8 cellular contexts compared by ENCODE assay signal in the genomic region with DNA sequence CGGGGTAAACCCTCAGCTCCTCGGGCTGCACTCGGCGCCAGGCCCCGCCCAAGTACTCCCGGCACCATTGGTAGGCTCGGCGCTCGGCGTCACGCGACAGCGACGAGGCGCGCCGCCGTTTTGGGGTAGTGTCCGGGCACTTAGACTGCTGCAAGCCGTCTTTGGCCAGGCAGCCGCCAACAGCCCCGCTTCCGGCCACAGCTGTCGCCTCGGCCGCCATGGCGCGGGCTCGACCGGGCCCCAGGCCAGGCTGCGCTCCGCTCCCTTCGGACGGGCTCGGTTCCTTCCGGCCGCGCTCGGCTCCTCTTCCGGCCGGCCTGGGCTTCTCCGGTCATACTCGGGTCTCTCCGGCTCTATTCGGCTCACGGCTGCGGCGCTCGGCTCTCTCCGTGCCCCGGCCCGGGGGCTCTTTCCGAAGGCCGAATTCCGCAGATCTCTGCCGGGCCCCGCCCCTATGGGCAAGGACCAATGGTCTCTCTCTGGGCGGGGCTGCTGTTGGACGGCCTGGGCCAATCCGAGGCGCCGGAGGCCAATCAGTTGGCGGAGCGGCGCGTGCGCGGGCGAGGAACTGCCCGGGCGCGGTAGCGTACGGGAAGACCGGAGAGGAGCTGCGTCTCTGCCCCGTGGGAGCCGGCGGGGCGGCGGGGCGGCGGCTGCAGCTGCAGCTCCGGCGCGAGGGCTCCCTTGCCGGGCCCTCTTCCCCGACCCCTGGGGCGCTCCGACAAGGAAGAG. TPM values are rescaled to one million over a fixed set of nuclear protein-coding genes. Genes with fewer than 3 reads are reported as not detected.
A peak's percentile ranks its signal among the peaks of the same experiment; 100 is the strongest.
DNase-seq lines count a peak whose midpoint lies in the region; ATAC-seq and TF ChIP-seq lines count a peak whose summit lies in the region.

A gene with protein sequence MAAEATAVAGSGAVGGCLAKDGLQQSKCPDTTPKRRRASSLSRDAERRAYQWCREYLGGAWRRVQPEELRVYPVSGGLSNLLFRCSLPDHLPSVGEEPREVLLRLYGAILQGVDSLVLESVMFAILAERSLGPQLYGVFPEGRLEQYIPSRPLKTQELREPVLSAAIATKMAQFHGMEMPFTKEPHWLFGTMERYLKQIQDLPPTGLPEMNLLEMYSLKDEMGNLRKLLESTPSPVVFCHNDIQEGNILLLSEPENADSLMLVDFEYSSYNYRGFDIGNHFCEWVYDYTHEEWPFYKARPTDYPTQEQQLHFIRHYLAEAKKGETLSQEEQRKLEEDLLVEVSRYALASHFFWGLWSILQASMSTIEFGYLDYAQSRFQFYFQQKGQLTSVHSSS (minus strand): TSS at position 288 of the 732 bp plus-strand sequence. CDS start 68 bp downstream, at position 220.

- no peak within 1 kb of the TSS for H2BK20ac ChIP-seq in H9 (ENCODE audit: low read depth, low read length, poor library complexity, severe bottlenecking)

- H2BK12ac ChIP-seq in H9 (ENCODE audit: insufficient read length, low read depth, low read length) = no peak within 1 kb of the TSS

- H2BK120ac ChIP-seq in H9 (ENCODE audit: low read depth, low read length, poor library complexity, severe bottlenecking) = no peak within 1 kb of the TSS

- H3K4me2 ChIP-seq in H9 (ENCODE audit: insufficient read depth, insufficient read length, low read length) = peak within 1 kb of the TSS; percentile 93

- peaks cover 2% of the 10 kb centered on the region; the same call in 1 of the 2 replicates for H3K4me1 ChIP-seq in H9 (ENCODE audit: insufficient read depth, low read length)

- H2AK5ac ChIP-seq in H9 (ENCODE audit: insufficient read length, low read length) = no peak within 1 kb of the TSS

- H4K91ac ChIP-seq in H9 (ENCODE audit: insufficient read length, low read depth, low read length) = no peak within 1 kb of the TSS

- no peak within 1 kb of the TSS for H3K23ac ChIP-seq in H9 (ENCODE audit: insufficient read length, low read depth, low read length)

- TF ChIP-seq CTCF in H9 (conservative IDR thresholded peaks at IDR 0.05) (no peak), fibroblast of pulmonary artery (IDR thresholded peaks at IDR 0.05; ENCODE audit: low read length, missing control alignments) (no peak)

- H3K36me3 ChIP-seq in MG63 = 0 out of 2 replicates have a peak, but pooled peaks cover 6% of the 10 kb centered on the region

- H3K27ac Mint-ChIP-seq in H9 = peak within 1 kb of the TSS; percentile 85 to 90 (median 86); a peak in 5 of 7 replicates
- H3K27ac Mint-ChIP-seq in natural killer cell treated with Interleukin-12 subunit alpha and Interleukin-12 subunit beta and Interleukin-15 and Interleukin-18, amount 100 ng/mL, for 72 hours = peak within 1 kb of the TSS; percentile 78 to 88

- ATAC-seq in natural killer cell treated with Interleukin-12 subunit alpha and Interleukin-12 subunit beta and Interleukin-15 and Interleukin-18, amount 100 ng/mL, for 72 hours = peak; percentile 96 to 97
- peak; percentile 97 for ATAC-seq in stimulated activated naive CD8-positive, alpha-beta T cell treated with anti-CD3 and anti-CD28 coated beads, Interleukin-15, Interleukin-2, amounts not matched to agents 100 U/mL and 50 U/mL, for 24 hours

- peaks cover 4% of the 10 kb centered on the region for H3K79me1 ChIP-seq in H9 (ENCODE audit: insufficient read depth, low read depth, low read length, poor library complexity, severe bottlenecking)

- DNase-seq in ELR (ENCODE audit: low read depth) = peak; percentile 99
- DNase-seq in H9 = peak; percentile 98
- DNase-seq in MG63 = peak; percentile 98
- DNase-seq in SHP77 treated with DMSO at 0.1 percent for 48 hours (lab: John Stamatoyannopoulos, UW) = peak; percentile 98
- peak; percentile 100 for DNase-seq in activated effector memory CD4-positive, alpha-beta T cell treated with anti-CD3 and anti-CD28 coated beads, Interleukin-2, amount 50 U/mL, for 16 hours
- DNase-seq in fibroblast of pulmonary artery (ENCODE audit: low read depth) = peak; percentile 97
- peak; percentile 100 for DNase-seq in natural killer cell treated with Interleukin-12 subunit alpha and Interleukin-12 subunit beta and Interleukin-15 and Interleukin-18, amount 100 ng/mL, for 72 hours (ENCODE audit: low spot score)
- peak; percentile 99 for DNase-seq in stimulated activated naive CD8-positive, alpha-beta T cell treated with anti-CD3 and anti-CD28 coated beads, Interleukin-15, Interleukin-2, amounts not matched to agents 100 U/mL and 50 U/mL, for 24 hours

- no peak within 1 kb of the TSS for H4K8ac ChIP-seq in H9 (replicated peaks; ENCODE audit: insufficient read length, low read depth, low read length)

- H2BK15ac ChIP-seq in H9 (ENCODE audit: low read depth, low read length) = no peak within 1 kb of the TSS

- no peaks in the 10 kb centered on the region for H4K20me1 ChIP-seq in H9 (ENCODE audit: control insufficient read depth, insufficient read depth, insufficient read length)

- no peak within 1 kb of the TSS for H3K27ac ChIP-seq in H9 (ENCODE audit: insufficient read length, low read depth, low read length)

- no peak within 1 kb of the TSS for H3K56ac ChIP-seq in H9 (ENCODE audit: insufficient read length, low read depth, low read length)

- H3K27me3 Mint-ChIP-seq in H9 (ENCODE audit: low read depth) = peaks cover 6% of the 10 kb centered on the region
- no peaks in the 10 kb centered on the region for H3K27me3 Mint-ChIP-seq in natural killer cell treated with Interleukin-12 subunit alpha and Interleukin-12 subunit beta and Interleukin-15 and Interleukin-18, amount 100 ng/mL, for 72 hours

- H3K4me1 Mint-ChIP-seq in H9 = peaks cover 14 to 23% of the 10 kb centered on the region in 2 experiments
- peaks cover 11 to 17% of the 10 kb centered on the region in 2 donors for H3K4me1 Mint-ChIP-seq in natural killer cell treated with Interleukin-12 subunit alpha and Interleukin-12 subunit beta and Interleukin-15 and Interleukin-18, amount 100 ng/mL, for 72 hours (ENCODE audit: low read depth in 2 of 2)

- no peaks in the 10 kb centered on the region for H3K79me2 ChIP-seq in H9 (ENCODE audit: insufficient read depth, low read length)

- no peak within 1 kb of the TSS for H3K4ac ChIP-seq in H9 (ENCODE audit: low read depth, low read length)

- H3K4me3 ChIP-seq in MG63 (peak within 1 kb of the TSS; percentile 87), fibroblast of pulmonary artery (replicated peaks; ENCODE audit: low read depth, low read length) (peak within 1 kb of the TSS; percentile 78)

- no peak within 1 kb of the TSS for H2BK5ac ChIP-seq in H9 (ENCODE audit: insufficient read length, low read length)

- H4K5ac ChIP-seq in H9 (ENCODE audit: insufficient read length, low read depth, low read length) = no peak within 1 kb of the TSS

- H3K27me3 ChIP-seq in H9 (ENCODE audit: insufficient read depth, low read length) = no peaks in the 10 kb centered on the region
- no peaks in the 10 kb centered on the region for H3K27me3 ChIP-seq in MG63

- no peaks in the 10 kb centered on the region for H3K23me2 ChIP-seq in H9 (ENCODE audit: insufficient read length, low read depth, low read length, poor library complexity, severe bottlenecking)

- H3K9me3 ChIP-seq in H9 (ENCODE audit: control insufficient read depth, low read depth, low read length) (no peaks in the 10 kb centered on the region), MG63 (no peaks in the 10 kb centered on the region)

- H3K14ac ChIP-seq in H9 (ENCODE audit: insufficient read depth, low read length) = peak within 1 kb of the TSS; percentile 97

- H2AFZ ChIP-seq in H9 (ENCODE audit: low read length) = no peak within 1 kb of the TSS

- peaks cover 4 to 19% (median 14%) of the 10 kb centered on the region in 3 experiments; a peak in 6 of 7 replicates for H3K36me3 Mint-ChIP-seq in H9 (ENCODE audit: insufficient read depth in 1 of 3, low read depth in 3 of 3)
- H3K36me3 Mint-ChIP-seq in natural killer cell treated with Interleukin-12 subunit alpha and Interleukin-12 subunit beta and Interleukin-15 and Interleukin-18, amount 100 ng/mL, for 72 hours = no peaks in the 10 kb centered on the region

- peak within 1 kb of the TSS; percentile 80 to 89 for H3K4me3 Mint-ChIP-seq in H9
- H3K4me3 Mint-ChIP-seq in natural killer cell treated with Interleukin-12 subunit alpha and Interleukin-12 subunit beta and Interleukin-15 and Interleukin-18, amount 100 ng/mL, for 72 hours = peak within 1 kb of the TSS; percentile 83

- peak within 1 kb of the TSS; percentile 75 for H3K9ac ChIP-seq in H9 (ENCODE audit: extremely low read depth, insufficient read length, low read length)

- no CpG with 5 or more reads among the region's 90 CpGs for WGBS in H9 (ENCODE audit: extremely low coverage, insufficient read length, low lambda C conversion rate)

- H3K9me3 Mint-ChIP-seq in H9 = no peaks in the 10 kb centered on the region
- no peaks in the 10 kb centered on the region for H3K9me3 Mint-ChIP-seq in natural killer cell treated with Interleukin-12 subunit alpha and Interleukin-12 subunit beta and Interleukin-15 and Interleukin-18, amount 100 ng/mL, for 72 hours

- no peak within 1 kb of the TSS for H3T11ph ChIP-seq in H9 (ENCODE audit: low read length)

- H3K18ac ChIP-seq in H9 (ENCODE audit: insufficient read length, low read depth, low read length) = peak within 1 kb of the TSS; percentile 99

RNA-seq across cellular contexts. Expression of the gene that starts here (rescaled TPM):
- total RNA-seq in H9 (2021) = 64.1 and 64.9 TPM in 2 replicates
- 1.3 and 5.5 TPM in 2 replicates for total RNA-seq in MG63 (2014; rRNA removed; shearing (Covaris generic); ENCODE audit: low replicate concordance)
- 100 to 1,000 TPM; 120 to 130 TPM for total RNA-seq in natural killer cell treated with Interleukin-12 subunit alpha and Interleukin-12 subunit beta and Interleukin-15 and Interleukin-18, amount 100 ng/mL, for 72 hours

Comparison
In these comparisons a context has a peak if more than half of its experiments do, and no peak if none do; other contexts are left out.
1. RNA of the gene that starts here (total RNA-seq): 120 to 130 TPM in natural killer cell treated with Interleukin-12 subunit alpha and Interleukin-12 subunit beta and Interleukin-15 and Interleukin-18, amount 100 ng/mL, for 72 hours and 64.1 to 64.9 TPM in H9; 1.3 to 5.5 TPM in MG63; every median in the first group is over 10 times any median in the second.
2. Peak in every context shown above with its lines, with median percentiles within 50 percentile points of each other: DNase-seq.